In the genomic region with DNA sequence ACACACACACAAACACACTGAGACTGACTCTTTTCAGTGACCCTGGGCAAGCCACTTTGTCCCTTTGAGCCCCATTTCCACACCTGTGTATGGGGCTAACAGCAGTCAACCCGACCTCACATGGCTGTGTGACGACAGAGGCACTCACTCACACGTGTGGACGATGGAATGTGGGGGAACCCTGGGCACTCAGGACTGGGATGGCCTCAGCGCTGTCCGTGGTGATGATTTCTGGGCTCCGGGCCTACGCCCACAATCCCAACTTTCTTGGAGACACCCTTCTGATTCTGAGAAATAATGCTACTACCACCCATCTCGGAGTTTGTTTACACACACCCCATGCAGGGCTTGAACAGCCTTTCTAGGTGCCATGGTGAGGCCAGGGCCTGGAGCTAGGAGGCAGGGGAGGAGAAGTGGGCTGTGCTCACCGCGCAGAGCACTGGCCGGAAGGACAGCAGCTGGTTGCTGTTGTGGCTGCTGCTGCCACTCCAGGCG, we compare ENCODE assay signal across 1 cellular context.
TF ChIP-seq lines count a peak whose summit lies in the region.

No MANE protein-coding gene starts in this region.

TF ChIP-seq in H1, 55 proteins besides CTCF, POLR2A, EP300 and RAD21:
- TF ChIP-seq, protein P1, sequence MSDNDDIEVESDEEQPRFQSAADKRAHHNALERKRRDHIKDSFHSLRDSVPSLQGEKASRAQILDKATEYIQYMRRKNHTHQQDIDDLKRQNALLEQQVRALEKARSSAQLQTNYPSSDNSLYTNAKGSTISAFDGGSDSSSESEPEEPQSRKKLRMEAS (IDR thresholded peaks at IDR 0.05) = 0 out of 2 replicates have a peak, but pooled peaks have one; percentile 16
- TF ChIP-seq SUZ12 (IDR thresholded peaks at IDR 0.05; ENCODE audit: low read length) (peak; percentile 79), CREB1 (IDR thresholded peaks at IDR 0.05) (peak; percentile 41; the same call in 1 of the 2 replicates), TEAD4 (IDR thresholded peaks at IDR 0.05; ENCODE audit: low read depth, low read length) (peak; percentile 75), EZH2 (IDR thresholded peaks at IDR 0.05; ENCODE audit: low read depth, low read length, severe bottlenecking) (peak; percentile 72), NRF1 (IDR thresholded peaks at IDR 0.05; ENCODE audit: low read depth, low read length) (no peak), BACH1 (IDR thresholded peaks at IDR 0.05; ENCODE audit: low read length) (peak; percentile 20; the same call in 1 of the 2 replicates), CEBPB (IDR thresholded peaks at IDR 0.05; ENCODE audit: low read depth, low read length) (no peak), GABPA (IDR thresholded peaks at IDR 0.05; ENCODE audit: borderline replicate concordance, insufficient read depth, low read length) (no peak), SIN3A (conservative IDR thresholded peaks at IDR 0.05 in 1 of 2, IDR thresholded peaks at IDR 0.05 in 1 of 2; ENCODE audit: low read depth in 1 of 2, low read length in 2 of 2) (0 out of 4 replicates have a peak, but pooled peaks of 1 of the 2 experiments have one; percentile 34), CHD2 (IDR thresholded peaks at IDR 0.05; ENCODE audit: low read length) (no peak)
